In genomic region chr1:35884934-35885333, GRCh38 we compare ENCODE assay signal across 14 cellular contexts. TPM values are rescaled to one million over a fixed set of nuclear protein-coding genes. Genes with fewer than 3 reads are reported as not detected.
DNase-seq lines count a peak whose midpoint lies in the region; ATAC-seq, FAIRE-seq and TF ChIP-seq lines count a peak whose summit lies in the region.
"Had no signal": no experiment of that assay in that cellular context is flagged by ENCODE, and none has a peak within 500 bp of the region (broad histone marks: within the 10 kb centered on the region; RNA-seq: fewer than 3 reads in every experiment).

No MANE protein-coding gene starts in this region.

- H3K36me3 Mint-ChIP-seq in T-helper 1 cell treated with Interleukin-12 subunit alpha and Interleukin-12 subunit beta and Interleukin-4 antibody, amounts not matched to agents 30 μg/mL and 1 μg/mL, for 36 hours (ENCODE audit: low read depth) = peaks cover 7% of the 10 kb centered on the region
- H3K36me3 Mint-ChIP-seq in natural killer cell = peaks cover 7% of the 10 kb centered on the region

- no peak for TF ChIP-seq CTCF in GM12878 (IDR thresholded peaks at IDR 0.05 in 2 of 3, conservative IDR thresholded peaks at IDR 0.05 in 1 of 3; ENCODE audit: control insufficient read depth in 2 of 3, extremely low read depth in 1 of 3, insufficient read depth in 1 of 3, low read depth in 3 of 3, low read length in 3 of 3)
- TF ChIP-seq CTCF in natural killer cell (IDR thresholded peaks at IDR 0.05) = no peak

- CTCF ChIA-PET in GM12878 (lab: Yijun Ruan, JAX) = no interaction called here

- TF ChIP-seq POLR2A in GM12878 (IDR thresholded peaks at IDR 0.05; ENCODE audit: low read depth, low read length) = no peak

- H3K4me2 ChIP-seq in GM12878 (ENCODE audit: control insufficient read depth, insufficient read depth) = peak overlapping the region; percentile 85; the same call in 1 of the 2 replicates

- H3K9me3 ChIP-seq in HUES48 (ENCODE audit: control insufficient read depth, insufficient read depth, low read length) = no peaks in the 10 kb centered on the region
- no peaks in the 10 kb centered on the region for H3K9me3 ChIP-seq in GM12878 (replicated peaks; ENCODE audit: control insufficient read depth, insufficient read depth, low read length)
- H3K9me3 ChIP-seq: SJSA1 had no signal

- H3K4me1 ChIP-seq in HUES48 (ENCODE audit: control insufficient read depth, insufficient read depth, low read length) (peaks cover 39% of the 10 kb centered on the region), GM12878 (ENCODE audit: control insufficient read depth, insufficient read depth, low read length) (peaks cover 14% of the 10 kb centered on the region)

- no peak for DNase-seq in T-helper 1 cell
- DNase-seq in GM12878 (ENCODE audit: low read depth, low spot score) = no peak
- no peak for DNase-seq in natural killer cell
- no peak for DNase-seq in DMS79 (lab: John Stamatoyannopoulos, UW)
- no peak for DNase-seq in SHP77 (lab: John Stamatoyannopoulos, UW)
- DNase-seq: aorta; left ventricle myocardium superior; NCI-H1092; nucleus accumbens; stimulated activated naive CD4-positive, alpha-beta T cell treated with Interleukin-2 at 50 U/mL for 16 hours had no signal

- in situ Hi-C loops in GM12878 (cut with MboI) = no loop called here

- TF ChIP-seq RAD21 in GM12878 (IDR thresholded peaks at IDR 0.05; ENCODE audit: insufficient read depth, low read depth, low read length) = no peak

- peak overlapping the region; percentile 95 for H3K27ac ChIP-seq in HUES48 (ENCODE audit: low read depth, low read length)
- H3K27ac ChIP-seq in GM12878 (ENCODE audit: control insufficient read depth, insufficient read depth) = no peak overlapping the region
- H3K27ac ChIP-seq: SJSA1 had no signal

- H3K9ac ChIP-seq in HUES48 (ENCODE audit: low read depth, low read length) (no peak overlapping the region), GM12878 (ENCODE audit: control insufficient read depth, insufficient read depth, low read length) (no peak overlapping the region)

- H3K9me3 Mint-ChIP-seq in T-helper 1 cell treated with Interleukin-12 subunit alpha and Interleukin-12 subunit beta and Interleukin-4 antibody, amounts not matched to agents 30 μg/mL and 1 μg/mL, for 36 hours = no peaks in the 10 kb centered on the region
- no peaks in the 10 kb centered on the region for H3K9me3 Mint-ChIP-seq in natural killer cell

- POLR2A ChIA-PET in GM12878 (lab: Charles Lee) = interaction anchor here (0.5 to 1.4 kb wide), 4 partner anchors 44 to 515 kb away, joined by 3 to 6 read pairs (median 4); partner anchors contain the start of gene AGO3

- peaks cover 37% of the 10 kb centered on the region for H3K4me1 Mint-ChIP-seq in T-helper 1 cell treated with Interleukin-12 subunit alpha and Interleukin-12 subunit beta and Interleukin-4 antibody, amounts not matched to agents 30 μg/mL and 1 μg/mL, for 36 hours (ENCODE audit: low read depth)
- H3K4me1 Mint-ChIP-seq in natural killer cell = peaks cover 35 to 46% of the 10 kb centered on the region in 2 donors

- ATAC-seq in GM12878 = no peak
- ATAC-seq in natural killer cell = no peak
- ATAC-seq in GM18519 (IDR thresholded peaks at IDR 0.05; ENCODE audit: low FRiP score, unreplicated experiment) = no peak
- ATAC-seq: left ventricle myocardium superior had no signal

- H3K4me3 ChIP-seq in HUES48 (ENCODE audit: low read depth, low read length) (peak overlapping the region; percentile 50; the same call in 1 of the 2 replicates), GM12878 (no peak overlapping the region)
- H3K4me3 ChIP-seq: SJSA1 had no signal

- SMC1A ChIA-PET in GM12878 (lab: Charles Lee; ENCODE audit: uncharacterized antibody, unreplicated experiment) = interaction anchor here (0.6 to 0.9 kb wide), 2 partner anchors 10 to 863 kb away, joined by 3 read pairs; no protein-coding TSS in a partner anchor

- no TSS peak for BruUV-seq in GM12878 (replicated peaks; lab: Mats Ljungman, UMichigan)

- peaks cover 11% of the 10 kb centered on the region for H3K79me2 ChIP-seq in GM12878 (ENCODE audit: control insufficient read depth, insufficient read depth, low read length)

- H2AFZ ChIP-seq in GM12878 (ENCODE audit: control insufficient read depth, low read depth, low read length) = no peak overlapping the region

- FAIRE-seq in GM12878 (lab: Jason Lieb, UNC) = no peak

- peaks cover 3% of the 10 kb centered on the region for H3K27me3 Mint-ChIP-seq in T-helper 1 cell treated with Interleukin-12 subunit alpha and Interleukin-12 subunit beta and Interleukin-4 antibody, amounts not matched to agents 30 μg/mL and 1 μg/mL, for 36 hours (ENCODE audit: low read depth)
- no peaks in the 10 kb centered on the region for H3K27me3 Mint-ChIP-seq in natural killer cell (ENCODE audit: low read depth in 2 of 2)

- H3K4me3 Mint-ChIP-seq in T-helper 1 cell treated with Interleukin-12 subunit alpha and Interleukin-12 subunit beta and Interleukin-4 antibody, amounts not matched to agents 30 μg/mL and 1 μg/mL, for 36 hours = peak overlapping the region; percentile 50
- peak overlapping the region; percentile 35 for H3K4me3 Mint-ChIP-seq in natural killer cell

- peak overlapping the region; percentile 69 for H3K27ac Mint-ChIP-seq in T-helper 1 cell treated with Interleukin-12 subunit alpha and Interleukin-12 subunit beta and Interleukin-4 antibody, amounts not matched to agents 30 μg/mL and 1 μg/mL, for 36 hours
- no peak overlapping the region for H3K27ac Mint-ChIP-seq in natural killer cell

- peaks cover 21% of the 10 kb centered on the region for H3K36me3 ChIP-seq in HUES48 (ENCODE audit: control insufficient read depth, insufficient read depth, low read length)
- H3K36me3 ChIP-seq in GM12878 (ENCODE audit: control insufficient read depth in 2 of 2, insufficient read depth in 2 of 2, low read length in 1 of 2) = no peaks in the 10 kb centered on the region; a peak in 1 of 4 replicates

- 83% methylated on average over 2 of the region's 2 CpGs for WGBS in GM12878 (ENCODE audit: insufficient coverage, insufficient replicate concordance, low lambda C conversion rate, missing lambda C conversion rate)

- no peak for TF ChIP-seq EP300 in GM12878 (IDR thresholded peaks at IDR 0.05; ENCODE audit: borderline replicate concordance in 1 of 2, control insufficient read depth in 1 of 2, low read depth in 2 of 2, low read length in 2 of 2)

- no peaks in the 10 kb centered on the region for H3K27me3 ChIP-seq in HUES48 (ENCODE audit: control insufficient read depth, insufficient read depth, low read length)
- no peaks in the 10 kb centered on the region for H3K27me3 ChIP-seq in GM12878 (replicated peaks in 1 of 2; ENCODE audit: control insufficient read depth in 2 of 2, insufficient read depth in 2 of 2, low read length in 1 of 2)
- H3K27me3 ChIP-seq: SJSA1 had no signal

- intact Hi-C loops in GM12878 (cut with micrococcal nuclease; ENCODE audit: unreplicated experiment) = loop anchor here (10.0 kb wide), 1 partner anchor 200 kb away; the partner anchor contains the start of genes ADPRS and TEKT2
- intact Hi-C loops in natural killer cell (cut with micrococcal nuclease) = no loop called here

- RAD21 ChIA-PET in GM12878 (lab: Charles Lee; ENCODE audit: unreplicated experiment) = interaction anchor here (1.1 to 1.2 kb wide), 2 partner anchors 46 to 138 kb away, joined by 3 read pairs; partner anchors contain the start of gene AGO3

- no peaks in the 10 kb centered on the region for H4K20me1 ChIP-seq in GM12878 (ENCODE audit: control insufficient read depth, insufficient read depth)

TF ChIP-seq in GM12878, 131 proteins besides CTCF, POLR2A, EP300 and RAD21 (continues in another document):
- TF ChIP-seq HDAC2 (IDR thresholded peaks at IDR 0.05) = no peak
- no peak for TF ChIP-seq NFIC (IDR thresholded peaks at IDR 0.05; ENCODE audit: low read depth, low read length)
- TF ChIP-seq JUNB (IDR thresholded peaks at IDR 0.05) = no peak

RNA-seq across cellular contexts. Expression of gene AGO1, which starts 1.9 kb away (rescaled TPM):
- total RNA-seq in GM12878 (2013; cell fraction: nucleolus; rRNA removed) = 30.6 and 31.0 TPM in 2 replicates
- total RNA-seq in GM12878 (2014; rRNA removed) (7.0 and 7.8 TPM in 2 replicates), GM12878 (2014; rRNA removed; fragmentation: Illumina TruSeq; extraction: Trizol) (7.8 TPM in 2 replicates), GM12878 (2021) (24.0 and 24.2 TPM in 2 replicates), natural killer cell (10 to 100 TPM; 30.1 to 34.5 (median 34.3) TPM)
- 6.3 TPM for polyA plus RNA-seq in GM12878 (2011; ENCODE audit: low read depth)
- polyA plus RNA-seq in GM12878 (2011; rRNA removed) (8.2 and 14.5 TPM in 2 replicates), GM12878 (2014; fragmentation: Illumina TruSeq; extraction: Trizol) (9.7 and 11.8 TPM in 2 replicates), GM12878 (2014; fragmentation: Nextera tagmentation; extraction: Ambion mirVana) (1 to 10 TPM; 1.8 to 3.3 TPM), GM12878 (2014; rRNA removed) (9.8 and 10.2 TPM in 2 replicates), GM12878 (2016; fragmentation: Nextera tagmentation; extraction: Ambion mirVana) (1 to 10 TPM; 7.7 to 8.4 TPM)
- polyA plus RNA-seq in GM12878 (2011; cell fraction: cytosol; rRNA removed) = 17.2 and 18.7 TPM in 2 replicates
- polyA plus RNA-seq in GM12878 (2011; cell fraction: nucleus; rRNA removed) = 18.9 and 20.4 TPM in 2 replicates
- 8.1 and 9.4 TPM in 2 replicates for polyA plus RNA-seq in GM12878 (2012)
- polyA minus RNA-seq in GM12878 (2011; rRNA and poly(A)+ RNA removed) = 36.6 and 47.7 TPM in 2 replicates
- 15.0 and 21.2 TPM in 2 replicates for polyA minus RNA-seq in GM12878 (2011; cell fraction: cytosol; rRNA and poly(A)+ RNA removed)
- polyA minus RNA-seq in GM12878 (2011; cell fraction: nucleus; rRNA and poly(A)+ RNA removed) = 7.6 and 12.0 TPM in 2 replicates

RNA-seq across cellular contexts. Expression of gene AGO3, which starts 46.0 kb away (rescaled TPM):
- total RNA-seq in GM12878 (2013; cell fraction: nucleolus; rRNA removed) = 90.9 and 91.0 TPM in 2 replicates
- total RNA-seq in GM12878 (2014; rRNA removed) (8.5 and 11.5 TPM in 2 replicates), GM12878 (2014; rRNA removed; fragmentation: Illumina TruSeq; extraction: Trizol) (10.0 and 11.8 TPM in 2 replicates), GM12878 (2021) (16.1 and 17.6 TPM in 2 replicates), natural killer cell (10 to 100 TPM; 36.5 to 49.6 (median 49.0) TPM)
- 9.6 TPM for polyA plus RNA-seq in GM12878 (2011; ENCODE audit: low read depth)
- polyA plus RNA-seq in GM12878 (2011; rRNA removed) (26.7 and 35.2 TPM in 2 replicates), GM12878 (2014; fragmentation: Illumina TruSeq; extraction: Trizol) (11.6 and 12.3 TPM in 2 replicates), GM12878 (2014; fragmentation: Nextera tagmentation; extraction: Ambion mirVana) (1 to 10 TPM; 3.9 to 4.2 TPM), GM12878 (2014; rRNA removed) (10.3 and 12.8 TPM in 2 replicates), GM12878 (2016; fragmentation: Nextera tagmentation; extraction: Ambion mirVana) (10 to 100 TPM; 17.2 to 18.6 TPM)
- polyA plus RNA-seq in GM12878 (2011; cell fraction: cytosol; rRNA removed) = 18.6 and 23.9 TPM in 2 replicates
- polyA plus RNA-seq in GM12878 (2011; cell fraction: nucleus; rRNA removed) = 30.5 and 30.8 TPM in 2 replicates
- 5.8 and 8.9 TPM in 2 replicates for polyA plus RNA-seq in GM12878 (2012)
- 44.2 and 61.5 TPM in 2 replicates for polyA minus RNA-seq in GM12878 (2011; rRNA and poly(A)+ RNA removed)
- 8.6 and 17.7 TPM in 2 replicates for polyA minus RNA-seq in GM12878 (2011; cell fraction: cytosol; rRNA and poly(A)+ RNA removed)
- 23.8 and 38.1 TPM in 2 replicates for polyA minus RNA-seq in GM12878 (2011; cell fraction: nucleus; rRNA and poly(A)+ RNA removed)
